Comparison of ENCODE assay signal across 8 cellular contexts in genomic region chr13:26186141-26186870, GRCh38.
DNase-seq lines count a peak whose midpoint lies in the region; ATAC-seq and TF ChIP-seq lines count a peak whose summit lies in the region.

No MANE protein-coding gene starts in this region.

- H3K9me3 Mint-ChIP-seq in nephron progenitor cell: no peaks in the 10 kb centered on the region
- H3K9me3 Mint-ChIP-seq in stimulated activated naive CD8-positive, alpha-beta T cell treated with anti-CD3 and anti-CD28 coated beads, Interleukin-15, Interleukin-2, amounts not matched to agents 100 ng/mL and 50 ng/mL, for 24 hours: no peaks in the 10 kb centered on the region

- DNase-seq in DMS79 (lab: John Stamatoyannopoulos, UW): peak; percentile 34
- peak; percentile 94 for DNase-seq in KBM-7
- peak; percentile 88 for DNase-seq in activated gamma-delta T cell (lab: John Stamatoyannopoulos, UW)
- DNase-seq in fibroblast of the conjunctiva (ENCODE audit: low read depth): peak; percentile 76
- peak; percentile 85 for DNase-seq in nephron progenitor cell

- peaks cover 6% of the 10 kb centered on the region for H3K4me1 Mint-ChIP-seq in nephron progenitor cell
- peaks cover 42% of the 10 kb centered on the region for H3K4me1 Mint-ChIP-seq in stimulated activated naive CD8-positive, alpha-beta T cell treated with anti-CD3 and anti-CD28 coated beads, Interleukin-15, Interleukin-2, amounts not matched to agents 100 ng/mL and 50 ng/mL, for 24 hours (ENCODE audit: low read depth)

- in situ Hi-C loops in KBM-7 (cut with MboI; ENCODE audit: low pct_unique_long_range_greater_than_20kb, low sequenced_read_pairs): loop anchor here (10.0 to 25.0 kb wide), 2 partner anchors 298 to 501 kb away; no protein-coding TSS in a partner anchor

- no peaks in the 10 kb centered on the region for H3K36me3 Mint-ChIP-seq in nephron progenitor cell (ENCODE audit: low read depth)
- peaks cover 9% of the 10 kb centered on the region for H3K36me3 Mint-ChIP-seq in stimulated activated naive CD8-positive, alpha-beta T cell treated with anti-CD3 and anti-CD28 coated beads, Interleukin-15, Interleukin-2, amounts not matched to agents 100 ng/mL and 50 ng/mL, for 24 hours (ENCODE audit: low read depth)

- peak; percentile 55 for TF ChIP-seq CTCF in nephron progenitor cell (IDR thresholded peaks at IDR 0.05)

- ATAC-seq in GM21619 (IDR thresholded peaks at IDR 0.05; ENCODE audit: unreplicated experiment): peak; percentile 79

- peak; percentile 65 for TF ChIP-seq POLR2A in Raji (IDR thresholded peaks at IDR 0.05; ENCODE audit: insufficient read depth, low read depth, low read length)

- H3K4me3 Mint-ChIP-seq in nephron progenitor cell: peak overlapping the region; percentile 85
- H3K4me3 Mint-ChIP-seq in stimulated activated naive CD8-positive, alpha-beta T cell treated with anti-CD3 and anti-CD28 coated beads, Interleukin-15, Interleukin-2, amounts not matched to agents 100 ng/mL and 50 ng/mL, for 24 hours: peak overlapping the region; percentile 83

- peaks cover 12% of the 10 kb centered on the region for H3K27me3 Mint-ChIP-seq in nephron progenitor cell (ENCODE audit: low read depth, poor library complexity)
- H3K27me3 Mint-ChIP-seq in stimulated activated naive CD8-positive, alpha-beta T cell treated with anti-CD3 and anti-CD28 coated beads, Interleukin-15, Interleukin-2, amounts not matched to agents 100 ng/mL and 50 ng/mL, for 24 hours: no peaks in the 10 kb centered on the region

- no peak overlapping the region for H3K27ac Mint-ChIP-seq in nephron progenitor cell
- H3K27ac Mint-ChIP-seq in stimulated activated naive CD8-positive, alpha-beta T cell treated with anti-CD3 and anti-CD28 coated beads, Interleukin-15, Interleukin-2, amounts not matched to agents 100 ng/mL and 50 ng/mL, for 24 hours: peak overlapping the region; percentile 89

Comparison
In these comparisons a context has a peak if more than half of its experiments do, and no peak if none do; other contexts are left out.
1. Peak in every context shown above with its lines: DNase-seq and ATAC-seq.
2. DNase-seq: peak in every context shown above with its lines; median percentile 94 in KBM-7; 88 in activated gamma-delta T cell; 85 in nephron progenitor cell; 76 in fibroblast of the conjunctiva; 34 in DMS79.